12 cellular contexts compared by ENCODE assay signal in genomic region chr15:65805019-65805738, GRCh38. TPM values are rescaled to one million over a fixed set of nuclear protein-coding genes. Genes with fewer than 3 reads are reported as not detected.
A peak's percentile ranks its signal among the peaks of the same experiment; 100 is the strongest.
DNase-seq lines count a peak whose midpoint lies in the region; ATAC-seq and TF ChIP-seq lines count a peak whose summit lies in the region.
"Had no signal": no experiment of that assay in that cellular context is flagged by ENCODE, and none has a peak within 500 bp of the region (broad histone marks: within the 10 kb centered on the region; RNA-seq: fewer than 3 reads in every experiment).

No MANE protein-coding gene starts in this region.

- CTCF ChIA-PET in activated CD4-positive, alpha-beta memory T cell treated with anti-CD3 and anti-CD28 coated beads, Interleukin-2, amount 10 ng/mL, durations not matched to agents 7 days and 5 days (lab: Charles Lee), result interaction anchor here (0.7 to 1.7 kb wide), 3 partner anchors 13 to 1558 kb away, joined by 3 to 9 read pairs (median 4); partner anchors contain the start of gene DENND4A

- peak; percentile 52 for ATAC-seq in left ventricle myocardium superior
- ATAC-seq in Right ventricle myocardium inferior, result no peak
- peak in 3 of 4 donors; percentile 24 to 39 (median 33) for ATAC-seq in right lobe of liver

- no peaks in the 10 kb centered on the region for H3K27me3 ChIP-seq in right lobe of liver
- H3K27me3 ChIP-seq: BLaER1, suprapubic skin had no signal

- POLR2A ChIA-PET in activated CD4-positive, alpha-beta memory T cell treated with anti-CD3 and anti-CD28 coated beads, Interleukin-2, amount 10 ng/mL, durations not matched to agents 7 days and 5 days (lab: Charles Lee), result interaction anchor here (0.9 to 11.7 kb wide), 5 partner anchors 10 to 64 kb away, joined by 3 to 115 read pairs (median 6); partner anchors contain the start of genes DENND4A and RAB11A

- intact Hi-C loops in left ventricle myocardium superior (cut with micrococcal nuclease), result no loop called here
- intact Hi-C loops in Right ventricle myocardium inferior (cut with DNase I), result no loop called here
- intact Hi-C loops in right lobe of liver (cut with DNase I), result no loop called here

- H3K36me3 Mint-ChIP-seq in activated CD4-positive, alpha-beta memory T cell treated with anti-CD3 and anti-CD28 coated beads, Interleukin-2, amount 10 ng/mL, durations not matched to agents 7 days and 5 days (ENCODE audit: low read depth), result peaks cover 5% of the 10 kb centered on the region

- peaks cover 0 to 15% (median 6%) of the 10 kb centered on the region in 4 donors for H3K4me1 ChIP-seq in right lobe of liver
- H3K4me1 ChIP-seq: suprapubic skin had no signal

- whole genome bisulfite sequencing in right lobe of liver (ENCODE audit: insufficient coverage, low coverage, low lambda C conversion rate, missing lambda C conversion rate), result 68% methylated on average over 5 of the region's 5 CpGs

- H3K27me3 Mint-ChIP-seq in activated CD4-positive, alpha-beta memory T cell treated with anti-CD3 and anti-CD28 coated beads, Interleukin-2, amount 10 ng/mL, durations not matched to agents 7 days and 5 days, result no peaks in the 10 kb centered on the region

- no peaks in the 10 kb centered on the region for H3K36me3 ChIP-seq in right lobe of liver
- H3K36me3 ChIP-seq: BLaER1, HAP-1, suprapubic skin had no signal

- TF ChIP-seq CTCF in right lobe of liver (IDR thresholded peaks at IDR 0.05), result no peak

- no peak for TF ChIP-seq POLR2A in right lobe of liver (IDR thresholded peaks at IDR 0.05)

- no peaks in the 10 kb centered on the region for H3K9me3 ChIP-seq in right lobe of liver
- H3K9me3 ChIP-seq: BLaER1, HAP-1, suprapubic skin had no signal

- no peaks in the 10 kb centered on the region for H3K9me3 Mint-ChIP-seq in activated CD4-positive, alpha-beta memory T cell treated with anti-CD3 and anti-CD28 coated beads, Interleukin-2, amount 10 ng/mL, durations not matched to agents 7 days and 5 days

- peak overlapping the region in 2 of 3 donors; percentile 41 to 77 for H3K27ac ChIP-seq in right lobe of liver
- H3K27ac ChIP-seq: BLaER1, suprapubic skin had no signal

- H3K4me3 Mint-ChIP-seq in activated CD4-positive, alpha-beta memory T cell treated with anti-CD3 and anti-CD28 coated beads, Interleukin-2, amount 10 ng/mL, durations not matched to agents 7 days and 5 days, result no peak overlapping the region

- H3K27ac Mint-ChIP-seq in activated CD4-positive, alpha-beta memory T cell treated with anti-CD3 and anti-CD28 coated beads, Interleukin-2, amount 10 ng/mL, durations not matched to agents 7 days and 5 days, result peak overlapping the region; percentile 58

- DNase-seq in left ventricle myocardium superior (no peak), Right ventricle myocardium inferior (ENCODE audit: missing footprints) (no peak), right lobe of liver (no peak), NCI-H1105 treated with DMSO at 0.1 percent for 48 hours (lab: John Stamatoyannopoulos, UW) (no peak), dermis blood vessel endothelial cell (no peak), NCI-H1048 (lab: John Stamatoyannopoulos, UW) (no peak), amniotic stem cell (lab: John Stamatoyannopoulos, UW) (no peak)
- DNase-seq in activated CD4-positive, alpha-beta memory T cell treated with anti-CD3 and anti-CD28 coated beads, Interleukin-2, amount 10 ng/mL, durations not matched to agents 7 days and 5 days, result no peak
- DNase-seq: NCI-H446 treated with DMSO at 0.1 percent for 48 hours had no signal

- H3K4me3 ChIP-seq in right lobe of liver, result no peak overlapping the region
- H3K4me3 ChIP-seq: BLaER1, HAP-1, suprapubic skin had no signal

- peaks cover 37% of the 10 kb centered on the region for H3K4me1 Mint-ChIP-seq in activated CD4-positive, alpha-beta memory T cell treated with anti-CD3 and anti-CD28 coated beads, Interleukin-2, amount 10 ng/mL, durations not matched to agents 7 days and 5 days

RNA-seq across cellular contexts. Expression of gene DENND4A, which starts 13.1 kb away (rescaled TPM):
- total RNA-seq in left ventricle myocardium superior (14.0 TPM), Right ventricle myocardium inferior (12.7 TPM), right lobe of liver (10 to 100 TPM; 12.7 to 32.4 (median 21.5) TPM), dermis blood vessel endothelial cell (27.6 and 41.5 TPM in 2 replicates)
- 10 to 100 TPM; 40.4 to 41.1 TPM for total RNA-seq in activated CD4-positive, alpha-beta memory T cell treated with anti-CD3 and anti-CD28 coated beads, Interleukin-2, amount 10 ng/mL, durations not matched to agents 7 days and 5 days
